Comparison of ENCODE assay signal across 8 cellular contexts in the genomic region with DNA sequence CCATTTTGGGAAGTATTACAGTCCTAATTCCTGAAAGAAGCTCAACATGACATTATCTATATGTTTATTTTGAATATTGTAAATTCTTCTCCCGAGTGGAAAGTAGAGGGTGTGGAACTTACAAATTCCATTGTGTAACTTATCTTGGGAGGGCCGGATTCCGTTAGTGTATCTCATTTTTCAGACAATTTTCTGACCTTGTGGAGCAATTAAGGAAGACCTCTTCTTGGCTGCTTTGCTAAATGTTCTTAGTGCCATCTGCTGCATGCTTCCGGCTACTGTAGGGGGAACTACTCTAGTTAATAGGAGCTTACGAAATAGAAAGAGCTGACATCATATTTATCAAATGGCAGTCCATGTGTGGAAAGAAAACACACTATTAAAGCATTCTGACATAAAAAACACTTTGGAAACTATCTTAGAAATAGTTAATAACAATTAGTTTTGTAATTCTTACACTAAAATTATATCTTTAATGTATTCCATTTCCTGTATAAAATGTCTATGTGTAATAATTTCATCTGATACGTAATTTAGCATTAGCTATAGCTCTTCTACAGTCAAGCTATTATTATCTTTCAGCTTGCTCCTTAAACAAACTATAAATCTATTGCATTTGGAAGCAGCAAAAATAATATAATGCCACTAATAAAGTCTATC. TPM values are rescaled to one million over a fixed set of nuclear protein-coding genes. Genes with fewer than 3 reads are reported as not detected.
A peak's percentile ranks its signal among the peaks of the same experiment; 100 is the strongest.
DNase-seq lines count a peak whose midpoint lies in the region; ATAC-seq, FAIRE-seq and TF ChIP-seq lines count a peak whose summit lies in the region.

No MANE protein-coding gene starts in this region.

- CTCF ChIA-PET in AG04450 (lab: Charles Lee): interaction anchor here (0.6 to 5.8 kb wide), 35 partner anchors 9 to 746 kb away, joined by 3 to 217 read pairs (median 4); partner anchors contain the start of gene KCNQ5

- no peak overlapping the region for H3K4me3 ChIP-seq in AG04450 (ENCODE audit: low read depth, low read length)

- H3K4me3 Mint-ChIP-seq in memory B cell: no peak overlapping the region

- POLR2A ChIA-PET in AG04450 (lab: Yijun Ruan, JAX): no interaction called here

- H3K4me1 Mint-ChIP-seq in memory B cell: peaks cover 2% of the 10 kb centered on the region

- ATAC-seq in HG03159 (IDR thresholded peaks at IDR 0.05; ENCODE audit: unreplicated experiment) (peak; percentile 93), memory B cell (ENCODE audit: low read depth) (peak; percentile 66)

- peak; percentile 84 for TF ChIP-seq CTCF in AG04450 (IDR thresholded peaks at IDR 0.05; ENCODE audit: low read depth, low read length)

- no peaks in the 10 kb centered on the region for H3K9me3 ChIP-seq in AG04450 (ENCODE audit: control insufficient read depth, insufficient read depth, low read length)

- peak; percentile 70 for FAIRE-seq in GM18507 (lab: Jason Lieb, UNC)

- H3K36me3 Mint-ChIP-seq in memory B cell: no peaks in the 10 kb centered on the region

- DNase-seq in AG04450 (ENCODE audit: low read depth, low spot score) (peak; percentile 49), GM18507 (ENCODE audit: extremely low spot score, insufficient read length, low read depth) (no peak), NCI-H460 (ENCODE audit: extremely low read depth, low read depth) (peak; percentile 3), astrocyte of the hippocampus (ENCODE audit: low read depth, low spot score) (peak; percentile 80), memory B cell (ENCODE audit: low spot score in 2 of 2) (no peak), middle frontal gyrus (ENCODE audit: extremely low spot score, low spot score) (no peak)
- DNase-seq in stimulated activated CD4-positive, alpha-beta T cell treated with anti-CD3 and anti-CD28 coated beads, Interleukin-2, amount 100 ng/mL, for 24 hours: no peak

- no peak overlapping the region for H3K27ac ChIP-seq in AG04450 (ENCODE audit: low read depth, low read length)

- peaks cover 1% of the 10 kb centered on the region for H3K27me3 Mint-ChIP-seq in memory B cell

- H3K9me3 Mint-ChIP-seq in memory B cell: no peaks in the 10 kb centered on the region

- no peaks in the 10 kb centered on the region for H3K27me3 ChIP-seq in AG04450 (ENCODE audit: control insufficient read depth, insufficient read depth, low read length)

- no peak overlapping the region for H3K27ac Mint-ChIP-seq in memory B cell

RNA-seq across cellular contexts. Expression of gene KCNQ5, which starts 41.5 kb away (rescaled TPM):
- polyA plus RNA-seq in AG04450 (2011; rRNA removed): 0.52 TPM in 2 replicates
- polyA minus RNA-seq in AG04450 (2011; rRNA and poly(A)+ RNA removed): 0.78 and 3.2 TPM in 2 replicates
- 0.84 TPM in 2 replicates for total RNA-seq in NCI-H460 (2014; rRNA removed; shearing (Covaris generic))
- 0.35 and 0.56 TPM in 2 replicates for polyA plus RNA-seq in NCI-H460 (2014; cell fraction: nucleus; rRNA removed)

Comparison
In these comparisons a context has a peak if more than half of its experiments do, and no peak if none do; other contexts are left out.
1. DNase-seq: peak in AG04450 (single experiment), NCI-H460 (single experiment) and astrocyte of the hippocampus (single experiment); none in GM18507 (single experiment), memory B cell (0 of 2), stimulated activated CD4-positive, alpha-beta T cell treated with anti-CD3 and anti-CD28 coated beads, Interleukin-2, amount 100 ng/mL, for 24 hours (0 of 2) and middle frontal gyrus (single experiment).